In the genomic region with DNA sequence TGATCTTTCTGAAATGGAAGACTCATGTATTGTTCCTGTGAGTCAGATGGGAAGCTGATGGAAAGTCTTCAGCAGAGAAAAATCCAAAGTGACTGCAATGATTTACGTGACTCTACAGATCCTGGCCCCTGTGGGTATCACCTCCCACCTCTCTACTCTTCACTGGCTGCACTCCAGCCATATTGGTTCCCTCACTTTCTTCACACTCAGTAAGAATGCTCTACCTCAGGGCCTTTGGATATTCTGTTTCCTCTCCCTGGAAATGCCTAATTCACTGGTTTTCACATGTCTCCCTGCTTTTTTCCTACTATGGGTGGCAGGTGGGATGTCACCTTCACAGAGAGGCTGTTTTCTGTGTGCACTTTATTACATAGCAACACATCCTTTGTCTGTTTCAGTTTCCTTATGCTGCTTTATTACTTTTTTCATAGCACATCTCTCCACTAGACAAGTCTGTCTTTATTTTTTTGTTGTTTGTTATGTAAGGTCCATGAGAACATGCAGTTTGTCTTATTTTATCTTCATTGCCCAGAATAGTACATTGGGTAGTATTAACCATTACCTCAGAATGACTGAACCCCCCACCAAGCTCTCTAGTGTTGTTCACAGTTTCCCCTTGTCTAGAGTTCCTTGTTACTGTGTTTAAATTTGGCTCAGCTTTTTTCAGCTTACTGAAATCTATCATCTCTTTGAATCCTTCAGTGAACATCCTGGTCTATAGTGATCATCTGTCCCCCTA, we compare ENCODE assay signal across 13 cellular contexts. TPM values are rescaled to one million over a fixed set of nuclear protein-coding genes. Genes with fewer than 3 reads are reported as not detected.
DNase-seq lines count a peak whose midpoint lies in the region; ATAC-seq and TF ChIP-seq lines count a peak whose summit lies in the region.
"Had no signal": no experiment of that assay in that cellular context is flagged by ENCODE, and none has a peak within 500 bp of the region (broad histone marks: within the 10 kb centered on the region; RNA-seq: fewer than 3 reads in every experiment).

No MANE protein-coding gene starts in this region.

- peaks cover 0 to 13% (median 9%) of the 10 kb centered on the region in 4 donors for H3K4me1 ChIP-seq in esophagus muscularis mucosa
- H3K4me1 ChIP-seq: foreskin keratinocyte had no signal

- DNase-seq in NAMALWA (ENCODE audit: low spot score) (no peak), GM19240 (ENCODE audit: insufficient read length, low spot score) (no peak), esophagus muscularis mucosa (ENCODE audit: extremely low spot score) (no peak)
- DNase-seq in stimulated activated CD4-positive, alpha-beta T cell treated with anti-CD3 and anti-CD28 coated beads, Interleukin-12 subunit alpha, Interleukin-12 subunit beta, amount 100 ng/mL, for 4 hours = no peak
- DNase-seq: activated CD4-positive, alpha-beta T cell treated with anti-CD3 and anti-CD28 coated beads for 48 hours; foreskin keratinocyte; immature natural killer cell; posterior cingulate gyrus had no signal

- H3K9me3 ChIP-seq in esophagus muscularis mucosa = no peaks in the 10 kb centered on the region

- ATAC-seq in GM18498 (IDR thresholded peaks at IDR 0.05; ENCODE audit: unreplicated experiment) (peak; percentile 54), GM19328 (IDR thresholded peaks at IDR 0.05; ENCODE audit: unreplicated experiment) (peak; percentile 40), HG02588 (IDR thresholded peaks at IDR 0.05; ENCODE audit: unreplicated experiment) (peak; percentile 36), HG03354 (IDR thresholded peaks at IDR 0.05; ENCODE audit: poor library complexity, severe bottlenecking, unreplicated experiment) (peak; percentile 50)
- ATAC-seq: foreskin keratinocyte had no signal

- H3K36me3 ChIP-seq in esophagus muscularis mucosa = no peaks in the 10 kb centered on the region

- H3K4me3 ChIP-seq in esophagus muscularis mucosa = no peak overlapping the region

- TF ChIP-seq CTCF in esophagus muscularis mucosa (IDR thresholded peaks at IDR 0.05) = no peak

- TF ChIP-seq EP300 in esophagus muscularis mucosa (IDR thresholded peaks at IDR 0.05) = no peak

- intact Hi-C loops in esophagus muscularis mucosa (cut with DNase I) = no loop called here

- 92% methylated on average over 1 of the region's 1 CpG for WGBS in esophagus muscularis mucosa

- no peak for TF ChIP-seq POLR2A in esophagus muscularis mucosa (IDR thresholded peaks at IDR 0.05; ENCODE audit: low read depth)

- no peak overlapping the region for H3K27ac ChIP-seq in esophagus muscularis mucosa (replicated peaks in 1 of 4)
- H3K27ac ChIP-seq: foreskin keratinocyte had no signal

- H3K27me3 ChIP-seq in esophagus muscularis mucosa = no peaks in the 10 kb centered on the region

RNA-seq across cellular contexts. Expression of gene CLNK, which starts 57.6 kb away (rescaled TPM):
- total RNA-seq in esophagus muscularis mucosa = not detected
- total RNA-seq: foreskin keratinocyte, NCI-H460 had no signal
